ENCODE assay signal across 8 cellular contexts in the genomic region with DNA sequence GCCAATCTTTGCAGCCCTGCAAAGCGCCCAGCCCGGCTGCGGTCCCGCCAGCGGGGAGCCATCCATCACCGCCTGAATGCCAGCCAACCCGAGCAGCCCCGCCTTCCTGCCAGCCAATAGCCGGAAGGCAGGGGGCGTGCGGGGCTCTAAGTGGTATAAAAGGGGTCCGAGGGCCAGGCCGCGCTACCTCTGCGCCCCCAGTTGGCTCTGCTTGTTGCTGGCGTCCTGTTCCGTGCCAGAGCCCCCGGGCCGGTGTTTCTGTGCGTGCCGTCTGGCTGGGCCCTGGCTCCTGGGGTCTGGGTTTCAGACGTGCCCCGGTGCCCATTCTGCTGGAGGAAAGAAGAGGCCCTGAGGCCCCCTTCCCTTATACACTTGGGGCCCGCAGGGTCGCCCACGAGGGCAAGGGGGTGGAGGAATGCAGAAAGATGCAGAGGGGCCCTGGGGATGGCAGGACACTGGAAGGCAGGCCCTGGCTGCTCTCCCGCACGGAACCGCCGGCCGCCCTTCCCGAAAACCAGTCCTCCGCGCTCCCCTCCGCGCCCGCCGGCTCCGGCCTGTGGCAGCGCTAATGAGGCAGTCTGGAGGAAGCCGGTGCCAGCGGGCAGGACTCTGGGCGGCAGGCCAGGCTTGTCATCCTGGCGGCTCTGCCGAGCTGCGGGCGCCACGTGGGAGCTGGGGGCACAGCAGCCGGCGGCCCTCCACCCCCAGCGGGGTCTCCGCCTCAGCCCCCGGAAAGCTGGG. TPM values are rescaled to one million over a fixed set of nuclear protein-coding genes. Genes with fewer than 3 reads are reported as not detected.
A peak's percentile ranks its signal among the peaks of the same experiment; 100 is the strongest.
DNase-seq lines count a peak whose midpoint lies in the region; ATAC-seq and TF ChIP-seq lines count a peak whose summit lies in the region.

No MANE protein-coding gene starts in this region.

- H3K27me3 ChIP-seq in MG63, result no peaks in the 10 kb centered on the region
- no peaks in the 10 kb centered on the region for H3K27me3 ChIP-seq in RWPE2 (ENCODE audit: insufficient read depth, poor library complexity, severe bottlenecking)
- H3K27me3 ChIP-seq in cardiac muscle cell, result peaks cover 16% of the 10 kb centered on the region

- H3K9me3 ChIP-seq in MG63 (no peaks in the 10 kb centered on the region), RWPE2 (ENCODE audit: severe bottlenecking) (no peaks in the 10 kb centered on the region), cardiac muscle cell (ENCODE audit: low read depth) (no peaks in the 10 kb centered on the region)

- H3K4me3 ChIP-seq in MG63, result peak overlapping the region; percentile 38
- H3K4me3 ChIP-seq in RWPE2 (ENCODE audit: severe bottlenecking), result peak overlapping the region; percentile 29
- peak overlapping the region; percentile 21 for H3K4me3 ChIP-seq in cardiac muscle cell

- H3K27ac ChIP-seq in RWPE2 (ENCODE audit: poor library complexity, severe bottlenecking) (peak overlapping the region; percentile 76), cardiac muscle cell (no peak overlapping the region)

- H3K4me1 ChIP-seq in RWPE2 (ENCODE audit: insufficient read depth, poor library complexity, severe bottlenecking) (peaks cover 18% of the 10 kb centered on the region), cardiac muscle cell (ENCODE audit: low read depth) (peaks cover 3% of the 10 kb centered on the region)

- DNase-seq in DMS114 treated with DMSO at 0.1 percent for 48 hours (lab: John Stamatoyannopoulos, UW; ENCODE audit: unreplicated experiment) (peak; percentile 35), MG63 (peak; percentile 97), RWPE2 (ENCODE audit: low spot score) (peak; percentile 92), amniotic epithelial cell (ENCODE audit: low read depth) (peak; percentile 55), cardiac muscle cell (ENCODE audit: low read depth in 1 of 2, low spot score in 1 of 2) (peak; percentile 65 to 82), nucleus accumbens (lab: John Stamatoyannopoulos, UW) (peak in 53 of 56 donors; percentile 17 to 93 (median 74))

- TF ChIP-seq CTCF in RWPE2 (IDR thresholded peaks at IDR 0.05; ENCODE audit: poor library complexity, severe bottlenecking) (peak; percentile 41), cardiac muscle cell (IDR thresholded peaks at IDR 0.05; ENCODE audit: low read depth, low read length) (peak; percentile 30)

- H3K36me3 ChIP-seq in MG63 (0 out of 2 replicates have a peak, but pooled peaks cover 3% of the 10 kb centered on the region), RWPE2 (ENCODE audit: low read depth) (no peaks in the 10 kb centered on the region), cardiac muscle cell (no peaks in the 10 kb centered on the region)

- ATAC-seq in RWPE2 (ENCODE audit: low read depth), result peak; percentile 57
- no peak for ATAC-seq in GM19395 (IDR thresholded peaks at IDR 0.05; ENCODE audit: unreplicated experiment)
- no peak for ATAC-seq in HG02970 (IDR thresholded peaks at IDR 0.05; ENCODE audit: low FRiP score, unreplicated experiment)

RNA-seq across cellular contexts. Expression of a gene that starts 14.0 kb away (rescaled TPM):
- 91.7 and 130 TPM in 2 replicates for total RNA-seq in MG63 (2014; rRNA removed; shearing (Covaris generic); ENCODE audit: low replicate concordance)
- total RNA-seq in cardiac muscle cell, result 10.8 and 14.4 TPM in 2 replicates
- polyA plus RNA-seq in cardiac muscle cell, result 23.5 and 36.1 TPM in 2 replicates

RNA-seq across cellular contexts. Expression of a gene that starts 24.6 kb away (rescaled TPM):
- 33.6 and 47.7 TPM in 2 replicates for total RNA-seq in MG63 (2014; rRNA removed; shearing (Covaris generic); ENCODE audit: low replicate concordance)
- total RNA-seq in cardiac muscle cell, result 96.4 and 122 TPM in 2 replicates
- 56.0 and 56.7 TPM in 2 replicates for polyA plus RNA-seq in cardiac muscle cell

RNA-seq across cellular contexts. Expression of a gene that starts 52.7 kb away (rescaled TPM):
- total RNA-seq in MG63 (2014; rRNA removed; shearing (Covaris generic); ENCODE audit: low replicate concordance), result 53.3 and 59.4 TPM in 2 replicates
- total RNA-seq in cardiac muscle cell, result 81.8 and 121 TPM in 2 replicates
- 137 and 158 TPM in 2 replicates for polyA plus RNA-seq in cardiac muscle cell

Comparison
In these comparisons a context has a peak if more than half of its experiments do, and no peak if none do; other contexts are left out.
1. DNase-seq: peak in every context shown above with its lines; median percentile 97 in MG63; 92 in RWPE2; 74 in nucleus accumbens; 74 in cardiac muscle cell; 55 in amniotic epithelial cell; 35 in DMS114 treated with DMSO at 0.1 percent for 48 hours.